ENCODE assay signal across 22 cellular contexts in genomic region chr12:42163913-42164312, GRCh38. TPM values are rescaled to one million over a fixed set of nuclear protein-coding genes. Genes with fewer than 3 reads are reported as not detected.
DNase-seq lines count a peak whose midpoint lies in the region; ATAC-seq, FAIRE-seq and TF ChIP-seq lines count a peak whose summit lies in the region.
"Had no signal": no experiment of that assay in that cellular context is flagged by ENCODE, and none has a peak within 500 bp of the region (broad histone marks: within the 10 kb centered on the region; RNA-seq: fewer than 3 reads in every experiment).

No MANE protein-coding gene starts in this region.

- no peak for TF ChIP-seq EP300 in HepG2 (IDR thresholded peaks at IDR 0.05; ENCODE audit: low read depth in 2 of 2, low read length in 2 of 2)
- TF ChIP-seq EP300 in HepG2 (CRISPR knock-in tag; IDR thresholded peaks at IDR 0.05; ENCODE audit: borderline replicate concordance), result no peak

- H3K27me3 ChIP-seq in liver (ENCODE audit: control insufficient read depth in 4 of 4, insufficient read depth in 4 of 4, low read length in 3 of 4) (no peaks in the 10 kb centered on the region), HepG2 (ENCODE audit: control insufficient read depth in 1 of 2, insufficient read depth in 2 of 2, low read length in 2 of 2) (no peaks in the 10 kb centered on the region), heart right ventricle (no peaks in the 10 kb centered on the region)

- H3K9ac ChIP-seq in liver (ENCODE audit: low read depth in 1 of 2, low read length in 2 of 2) (no peak overlapping the region), HepG2 (ENCODE audit: insufficient read depth, low read depth, low read length) (no peak overlapping the region)

- ATAC-seq in HepG2, result no peak
- peak; percentile 85 for ATAC-seq in left lobe of liver
- ATAC-seq in stimulated activated memory B cell treated with anti-CD40 and anti-IgM and Interleukin-4, amounts not matched to agents 10 μg/mL and 1 μg/mL and 100 μg/mL, for 72 hours, result no peak
- ATAC-seq in heart right ventricle, result no peak
- ATAC-seq: SK-N-SH treated with all-trans-retinoic acid at 6 μM for 48 hours had no signal

- no peak overlapping the region for H2AFZ ChIP-seq in HepG2 (ENCODE audit: low read length)

- H3K4me1 ChIP-seq in liver (ENCODE audit: control insufficient read depth in 4 of 4, insufficient read depth in 4 of 4, low read length in 3 of 4) (peaks cover 0 to 6% (median 0%) of the 10 kb centered on the region in 4 donors), HepG2 (ENCODE audit: insufficient read depth, low read length) (no peaks in the 10 kb centered on the region), HEK293 (ENCODE audit: control insufficient read depth, insufficient read depth, low read length) (0 out of 2 replicates have a peak, but pooled peaks cover 2% of the 10 kb centered on the region), heart right ventricle (peaks cover 0 to 22% (median 13%) of the 10 kb centered on the region in 9 donors)

- no peaks in the 10 kb centered on the region for H3K27me3 Mint-ChIP-seq in stimulated activated memory B cell treated with anti-CD40 and anti-IgM and Interleukin-4, amounts not matched to agents 10 μg/mL and 1 μg/mL and 100 μg/mL, for 72 hours
- H3K27me3 Mint-ChIP-seq: IgD-negative memory B cell had no signal

- H3K27ac ChIP-seq in liver (ENCODE audit: low read depth in 1 of 2, low read length in 2 of 2), result no peak overlapping the region
- H3K27ac ChIP-seq in HepG2 (ENCODE audit: extremely low read length, insufficient read depth, low read length), result no peak overlapping the region
- H3K27ac ChIP-seq in HEK293 (ENCODE audit: extremely low read depth, low read depth, low read length), result no peak overlapping the region
- no peak overlapping the region for H3K27ac ChIP-seq in heart right ventricle

- no peaks in the 10 kb centered on the region for H3K79me2 ChIP-seq in HepG2 (ENCODE audit: insufficient read depth, low read length)

- H3K4me3 ChIP-seq in liver (ENCODE audit: low read depth in 1 of 3, low read length in 3 of 3), result no peak overlapping the region
- no peak overlapping the region for H3K4me3 ChIP-seq in HepG2 (replicated peaks in 1 of 3; ENCODE audit: insufficient read depth in 1 of 3, low read depth in 2 of 3, low read length in 3 of 3)
- H3K4me3 ChIP-seq in HEK293 (ENCODE audit: low read depth, low read length), result no peak overlapping the region
- H3K4me3 ChIP-seq in heart right ventricle, result no peak overlapping the region
- H3K4me3 ChIP-seq: GM12878 had no signal

- no peak for TF ChIP-seq POLR2A in HepG2 (IDR thresholded peaks at IDR 0.05; ENCODE audit: insufficient read depth in 1 of 2, low read depth in 2 of 2, low read length in 2 of 2)

- H3K9me3 Mint-ChIP-seq in stimulated activated memory B cell treated with anti-CD40 and anti-IgM and Interleukin-4, amounts not matched to agents 10 μg/mL and 1 μg/mL and 100 μg/mL, for 72 hours, result no peaks in the 10 kb centered on the region
- H3K9me3 Mint-ChIP-seq: HFFc6, IgD-negative memory B cell had no signal

- H3K36me3 ChIP-seq in liver (ENCODE audit: control insufficient read depth in 4 of 4, insufficient read depth in 3 of 4, low read depth in 1 of 4, low read length in 3 of 4), result peaks cover 0 to 10% (median 8%) of the 10 kb centered on the region in 4 donors
- peaks cover 0 to 10% of the 10 kb centered on the region in 2 experiments; a peak in 4 of 5 replicates for H3K36me3 ChIP-seq in HepG2 (replicated peaks in 1 of 2; ENCODE audit: control insufficient read depth in 1 of 2, insufficient read depth in 2 of 2, low read length in 2 of 2)
- peaks cover 0 to 12% of the 10 kb centered on the region in 2 experiments; a peak in 1 of 3 replicates for H3K36me3 ChIP-seq in HEK293 (ENCODE audit: control insufficient read depth in 2 of 2, insufficient read depth in 1 of 2, low read length in 2 of 2)
- peaks cover 0 to 29% (median 12%) of the 10 kb centered on the region in 9 donors for H3K36me3 ChIP-seq in heart right ventricle

- no peak for FAIRE-seq in HepG2 (lab: Jason Lieb, UNC)
- no peak for FAIRE-seq in HTR-8/SVneo (lab: Jason Lieb, UNC)
- FAIRE-seq: A204.1, GM12878, GM18507 had no signal

- TF ChIP-seq RAD21 in liver (IDR thresholded peaks at IDR 0.05) (no peak), HepG2 (CRISPR knock-in tag; IDR thresholded peaks at IDR 0.05) (no peak)

- H3K4me2 ChIP-seq in HepG2 (ENCODE audit: low read depth, low read length), result no peak overlapping the region

- H3K4me1 Mint-ChIP-seq in stimulated activated memory B cell treated with anti-CD40 and anti-IgM and Interleukin-4, amounts not matched to agents 10 μg/mL and 1 μg/mL and 100 μg/mL, for 72 hours, result peaks cover 20% of the 10 kb centered on the region

- peaks cover 20% of the 10 kb centered on the region for H3K36me3 Mint-ChIP-seq in stimulated activated memory B cell treated with anti-CD40 and anti-IgM and Interleukin-4, amounts not matched to agents 10 μg/mL and 1 μg/mL and 100 μg/mL, for 72 hours

- CTCF ChIA-PET in HepG2 (lab: Yijun Ruan, JAX; ENCODE audit: low intra/inter-chr PET ratio, low total read pairs), result no interaction called here
- CTCF ChIA-PET in HEK293 (lab: Yijun Ruan, JAX), result no interaction called here

- DNase-seq in HepG2 (ENCODE audit: low spot score), result no peak
- no peak for DNase-seq in left lobe of liver (ENCODE audit: low spot score)
- DNase-seq in G401 (ENCODE audit: low spot score), result no peak
- DNase-seq in heart right ventricle, result no peak
- no peak for DNase-seq in HTR-8/SVneo (ENCODE audit: insufficient read length, low spot score)
- DNase-seq: C1 segment of cervical spinal cord, HFFc6, Karpas-422, NCI-H1436, NCI-H1930, NCI-H345, NCI-H524 treated with DMSO at 0.1 percent for 48 hours, RPMI8226, SHP77 treated with DMSO at 0.1 percent for 48 hours had no signal

- BruUV-seq in HepG2 (replicated peaks; lab: Mats Ljungman, UMichigan), result no TSS peak

- peak overlapping the region; percentile 64 for H3K27ac Mint-ChIP-seq in stimulated activated memory B cell treated with anti-CD40 and anti-IgM and Interleukin-4, amounts not matched to agents 10 μg/mL and 1 μg/mL and 100 μg/mL, for 72 hours
- H3K27ac Mint-ChIP-seq: HFFc6 had no signal

- POLR2A ChIA-PET in HepG2 (lab: Yijun Ruan, JAX) (no interaction called here), HEK293 (lab: Yijun Ruan, JAX) (no interaction called here)

- no peaks in the 10 kb centered on the region for H4K20me1 ChIP-seq in HepG2 (ENCODE audit: insufficient read depth, low read length)

- no peak overlapping the region for H3K4me3 Mint-ChIP-seq in stimulated activated memory B cell treated with anti-CD40 and anti-IgM and Interleukin-4, amounts not matched to agents 10 μg/mL and 1 μg/mL and 100 μg/mL, for 72 hours
- H3K4me3 Mint-ChIP-seq: HFFc6, IgD-negative memory B cell had no signal

- TF ChIP-seq CTCF in liver (IDR thresholded peaks at IDR 0.05; ENCODE audit: low read depth, low read length, missing input control), result no peak
- no peak for TF ChIP-seq CTCF in HepG2 (CRISPR knock-in tag; IDR thresholded peaks at IDR 0.05)
- TF ChIP-seq CTCF in HEK293 (tag by site-specific recombination; IDR thresholded peaks at IDR 0.05), result no peak
- no peak for TF ChIP-seq CTCF in heart right ventricle (IDR thresholded peaks at IDR 0.05)

- in situ Hi-C loops in HepG2 (cut with HindIII; ENCODE audit: extremely low pct_ligation_motif_present, low pct_unique_long_range_greater_than_20kb) (no loop called here), G401 (cut with HindIII; ENCODE audit: low sequenced_read_pairs) (no loop called here)

- intact Hi-C loops in HepG2 (cut with micrococcal nuclease; ENCODE audit: unreplicated experiment), result no loop called here
- intact Hi-C loops in heart right ventricle (cut with DNase I), result no loop called here

- no peaks in the 10 kb centered on the region for H3K9me3 ChIP-seq in liver (ENCODE audit: control insufficient read depth in 4 of 4, low read length in 3 of 4)
- no peaks in the 10 kb centered on the region for H3K9me3 ChIP-seq in HepG2 (ENCODE audit: low read length)
- H3K9me3 ChIP-seq in HEK293 (ENCODE audit: control insufficient read depth, insufficient read depth, low read depth, low read length), result no peaks in the 10 kb centered on the region
- no peaks in the 10 kb centered on the region for H3K9me3 ChIP-seq in heart right ventricle

TF ChIP-seq in liver, 16 proteins besides CTCF, POLR2A, EP300 and RAD21:
- TF ChIP-seq YY1 (IDR thresholded peaks at IDR 0.05) (peak; percentile 94), FOXA2 (IDR thresholded peaks at IDR 0.05) (no peak)

RNA-seq across cellular contexts. Expression of gene GXYLT1, which starts 19.2 kb away (rescaled TPM):
- 10 to 100 TPM; 11.2 to 13.7 TPM for total RNA-seq in liver
- 1 to 10 TPM; 2.8 to 4.0 TPM for polyA plus RNA-seq in liver
- 12.8 and 17.0 TPM in 2 replicates for total RNA-seq in HepG2 (2016; rRNA removed; fragmentation: Illumina TruSeq; extraction: Trizol)
- total RNA-seq in HepG2 (2016; cell fraction: cytosol; rRNA removed; fragmentation: Illumina TruSeq; extraction: Trizol; ENCODE audit: low read depth), result 3.4 and 3.6 TPM in 2 replicates
- 13.3 and 16.9 TPM in 2 replicates for total RNA-seq in HepG2 (2016; cell fraction: insoluble cytoplasmic fraction; rRNA removed; fragmentation: Illumina TruSeq; extraction: Trizol)
- 4.0 and 5.0 TPM in 2 replicates for total RNA-seq in HepG2 (2016; cell fraction: membrane; rRNA removed; fragmentation: Illumina TruSeq; extraction: Trizol)
- 22.7 and 26.4 TPM in 2 replicates for total RNA-seq in HepG2 (2016; cell fraction: nucleus; rRNA removed; fragmentation: Illumina TruSeq; extraction: Trizol)
- polyA plus RNA-seq in HepG2 (2011; rRNA removed), result 5.8 and 7.8 TPM in 2 replicates
- polyA plus RNA-seq in HepG2 (2011; cell fraction: cytosol; rRNA removed), result 3.0 and 4.7 TPM in 2 replicates
- 2.4 and 2.9 TPM in 2 replicates for polyA plus RNA-seq in HepG2 (2011; cell fraction: nucleus; rRNA removed)
- polyA plus RNA-seq in HepG2 (2012), result 9.4 and 10.1 TPM in 2 replicates
- polyA plus RNA-seq in HepG2 (2016; cell fraction: cytosol; fragmentation: Illumina TruSeq; extraction: Trizol; ENCODE audit: low read depth), result 1.3 TPM in 2 replicates
- polyA plus RNA-seq in HepG2 (2016; cell fraction: insoluble cytoplasmic fraction; fragmentation: Illumina TruSeq; extraction: Trizol; ENCODE audit: low read depth), result 12.8 and 13.8 TPM in 2 replicates
- 1.9 and 3.0 TPM in 2 replicates for polyA plus RNA-seq in HepG2 (2016; cell fraction: membrane; fragmentation: Illumina TruSeq; extraction: Trizol; ENCODE audit: low read depth)
- polyA plus RNA-seq in HepG2 (2016; cell fraction: nucleus; fragmentation: Illumina TruSeq; extraction: Trizol; ENCODE audit: insufficient read depth, low read depth), result 28.3 and 28.9 TPM in 2 replicates
- polyA minus RNA-seq in HepG2 (2011; rRNA and poly(A)+ RNA removed; ENCODE audit: low replicate concordance), result 1.9 and 3.8 TPM in 2 replicates
- polyA minus RNA-seq in HepG2 (2011; cell fraction: cytosol; rRNA and poly(A)+ RNA removed), result 8.5 and 10.3 TPM in 2 replicates
- polyA minus RNA-seq in HepG2 (2011; cell fraction: nucleus; rRNA and poly(A)+ RNA removed), result 14.8 and 15.8 TPM in 2 replicates
- total RNA-seq in left lobe of liver, result 9.2 TPM
- total RNA-seq in G401 (2014; rRNA removed; shearing (Covaris generic)), result 6.2 and 16.0 TPM in 2 replicates
- 1 to 10 TPM; 4.2 to 7.8 (median 5.7) TPM for total RNA-seq in heart right ventricle
- polyA plus RNA-seq in heart right ventricle, result 1 to 10 TPM; 1.7 to 2.2 TPM
